Comparison of ENCODE assay signal across 9 cellular contexts in genomic region chrX:143788265-143788664, GRCh38.
DNase-seq lines count a peak whose midpoint lies in the region; ATAC-seq, FAIRE-seq and TF ChIP-seq lines count a peak whose summit lies in the region.
"Had no signal": no experiment of that assay in that cellular context is flagged by ENCODE, and none has a peak within 500 bp of the region (broad histone marks: within the 10 kb centered on the region; RNA-seq: fewer than 3 reads in every experiment).

No MANE protein-coding gene starts in this region.

- H3K9me3 Mint-ChIP-seq in H9: peaks cover 52 to 64% of the 10 kb centered on the region in 2 experiments

- H3K36me3 Mint-ChIP-seq in H9 (ENCODE audit: insufficient read depth in 1 of 3, low read depth in 3 of 3): peaks cover 0 to 2% (median 0%) of the 10 kb centered on the region in 3 experiments; a peak in 2 of 7 replicates
- H3K36me3 Mint-ChIP-seq: CD8-positive, alpha-beta memory T cell had no signal

- H3T11ph ChIP-seq in H9 (ENCODE audit: low read length): no peak overlapping the region

- no peaks in the 10 kb centered on the region for H3K27me3 ChIP-seq in H9 (ENCODE audit: insufficient read depth, low read length)
- no peaks in the 10 kb centered on the region for H3K27me3 ChIP-seq in OCI-LY1 (ENCODE audit: insufficient read depth, low read length)

- no peak overlapping the region for H2AFZ ChIP-seq in H9 (ENCODE audit: low read length)
- H2AFZ ChIP-seq in OCI-LY1 (ENCODE audit: low read length): no peak overlapping the region

- H3K79me2 ChIP-seq in H9 (ENCODE audit: insufficient read depth, low read length) (no peaks in the 10 kb centered on the region), OCI-LY1 (ENCODE audit: insufficient read depth, low read length) (no peaks in the 10 kb centered on the region)

- TF ChIP-seq POLR2A in A549 (IDR thresholded peaks at IDR 0.05; ENCODE audit: low read length): no peak
- no peak for TF ChIP-seq POLR2A in GM18505 (IDR thresholded peaks at IDR 0.05; ENCODE audit: borderline replicate concordance, extremely low read depth, insufficient read depth, insufficient read length)

- no peak for TF ChIP-seq EP300 in A549 (IDR thresholded peaks at IDR 0.05)

- CTCF ChIA-PET in A549 (lab: Yijun Ruan, JAX): no interaction called here

- no peak overlapping the region for H2BK15ac ChIP-seq in H9 (ENCODE audit: low read depth, low read length)

- no peaks in the 10 kb centered on the region for H3K9me2 ChIP-seq in OCI-LY1 (ENCODE audit: low read depth, low read length)

- no peak overlapping the region for H2BK12ac ChIP-seq in H9 (ENCODE audit: insufficient read length, low read depth, low read length)

- H3K9ac ChIP-seq in H9 (ENCODE audit: extremely low read depth, insufficient read length, low read length): no peak overlapping the region
- H3K9ac ChIP-seq in OCI-LY1 (ENCODE audit: low read length): no peak overlapping the region

- no peak overlapping the region for H2BK120ac ChIP-seq in H9 (ENCODE audit: low read depth, low read length, poor library complexity, severe bottlenecking)

- H4K8ac ChIP-seq in H9 (replicated peaks; ENCODE audit: insufficient read length, low read depth, low read length): no peak overlapping the region

- H3K27ac Mint-ChIP-seq in H9: no peak overlapping the region
- H3K27ac Mint-ChIP-seq: CD8-positive, alpha-beta memory T cell had no signal

- H2BK20ac ChIP-seq in H9 (ENCODE audit: low read depth, low read length, poor library complexity, severe bottlenecking): no peak overlapping the region

- H3K4me2 ChIP-seq in A549 (no peak overlapping the region), H9 (ENCODE audit: insufficient read depth, insufficient read length, low read length) (no peak overlapping the region), OCI-LY1 (ENCODE audit: low read length) (no peak overlapping the region)

- H3K23ac ChIP-seq in H9 (ENCODE audit: insufficient read length, low read depth, low read length): no peak overlapping the region

- no peaks in the 10 kb centered on the region; the same call in 1 of the 2 replicates for H3K27me3 Mint-ChIP-seq in H9 (ENCODE audit: low read depth)

- H3K14ac ChIP-seq in H9 (ENCODE audit: insufficient read depth, low read length): no peak overlapping the region

- H4K20me1 ChIP-seq in H9 (ENCODE audit: control insufficient read depth, insufficient read depth, insufficient read length) (no peaks in the 10 kb centered on the region), OCI-LY1 (ENCODE audit: insufficient read depth, low read length) (no peaks in the 10 kb centered on the region)

- H3K4ac ChIP-seq in H9 (ENCODE audit: low read depth, low read length): no peak overlapping the region

- H3K23me2 ChIP-seq in H9 (ENCODE audit: insufficient read length, low read depth, low read length, poor library complexity, severe bottlenecking): no peaks in the 10 kb centered on the region

- no peak overlapping the region for H3K18ac ChIP-seq in H9 (ENCODE audit: insufficient read length, low read depth, low read length)

- no peaks in the 10 kb centered on the region for H3K79me1 ChIP-seq in H9 (ENCODE audit: insufficient read depth, low read depth, low read length, poor library complexity, severe bottlenecking)

- TF ChIP-seq CTCF in A549 (IDR thresholded peaks at IDR 0.05): 0 out of 3 replicates have a peak, but pooled peaks have one; percentile 8
- peak; percentile 67 for TF ChIP-seq CTCF in H9 (conservative IDR thresholded peaks at IDR 0.05)
- peak; percentile 46; the same call in 1 of the 2 replicates for TF ChIP-seq CTCF in OCI-LY1 (IDR thresholded peaks at IDR 0.05; ENCODE audit: low read length)
- TF ChIP-seq CTCF in fibroblast of mammary gland (conservative IDR thresholded peaks at IDR 0.05; ENCODE audit: control insufficient read depth, insufficient read depth, low read depth, low read length): peak; percentile 58

- 7% methylated on average over 3 of the region's 3 CpGs for WGBS in A549 (ENCODE audit: missing lambda C conversion rate)
- WGBS in H9 (ENCODE audit: extremely low coverage, insufficient read length, low lambda C conversion rate): no CpG with 5 or more reads among the region's 3 CpGs

- H4K91ac ChIP-seq in H9 (ENCODE audit: insufficient read length, low read depth, low read length): no peak overlapping the region

- no peak overlapping the region for H3K27ac ChIP-seq in A549
- no peak overlapping the region for H3K27ac ChIP-seq in H9 (ENCODE audit: insufficient read length, low read depth, low read length)
- H3K27ac ChIP-seq in OCI-LY1 (ENCODE audit: low read depth, low read length, poor library complexity, severe bottlenecking): no peak overlapping the region

- no peak overlapping the region for H2AK5ac ChIP-seq in H9 (ENCODE audit: insufficient read length, low read length)

- ATAC-seq in A549 (no peak), HG03108 (IDR thresholded peaks at IDR 0.05; ENCODE audit: unreplicated experiment) (no peak), GM18505 (IDR thresholded peaks at IDR 0.05; ENCODE audit: unreplicated experiment) (no peak)

- 0 out of 5 replicates have a peak, but pooled peaks of 1 of the 2 experiments have one; percentile 9 for TF ChIP-seq RAD21 in A549 (conservative IDR thresholded peaks at IDR 0.05 in 1 of 2, IDR thresholded peaks at IDR 0.05 in 1 of 2)

- no peak overlapping the region for H3K56ac ChIP-seq in H9 (ENCODE audit: insufficient read length, low read depth, low read length)

- no peaks in the 10 kb centered on the region for H3K4me1 Mint-ChIP-seq in H9
- H3K4me1 Mint-ChIP-seq: CD8-positive, alpha-beta memory T cell had no signal

- H3K36me3 ChIP-seq in OCI-LY1 (ENCODE audit: insufficient read depth, low read length): no peaks in the 10 kb centered on the region

- H2BK5ac ChIP-seq in H9 (ENCODE audit: insufficient read length, low read length): no peak overlapping the region

- DNase-seq in A549 (ENCODE audit: low read depth in 1 of 2, low spot score in 1 of 2) (peak in 1 of 2 experiments; percentile 0), H9 (no peak), fibroblast of mammary gland (ENCODE audit: low read depth) (peak; percentile 46), putamen (ENCODE audit: low spot score) (no peak), activated gamma-delta T cell (lab: John Stamatoyannopoulos, UW) (no peak)
- DNase-seq: CD8-positive, alpha-beta memory T cell had no signal

- H3K4me3 ChIP-seq in A549: no peak overlapping the region
- no peak overlapping the region for H3K4me3 ChIP-seq in OCI-LY1 (ENCODE audit: low read depth, low read length, poor library complexity, severe bottlenecking)
- no peak overlapping the region for H3K4me3 ChIP-seq in fibroblast of mammary gland (ENCODE audit: control insufficient read depth, low read depth, low read length)

- no peak overlapping the region for H3K4me3 Mint-ChIP-seq in H9
- H3K4me3 Mint-ChIP-seq: CD8-positive, alpha-beta memory T cell had no signal

- no peaks in the 10 kb centered on the region for H3F3A ChIP-seq in OCI-LY1 (ENCODE audit: insufficient read depth, low read length)

- H3K4me1 ChIP-seq in A549 (no peaks in the 10 kb centered on the region), H9 (ENCODE audit: insufficient read depth, low read length) (no peaks in the 10 kb centered on the region), OCI-LY1 (ENCODE audit: insufficient read depth, low read length, severe bottlenecking) (no peaks in the 10 kb centered on the region)

- H3K9me3 ChIP-seq in A549 (no peaks in the 10 kb centered on the region), H9 (ENCODE audit: control insufficient read depth, low read depth, low read length) (peaks cover 12% of the 10 kb centered on the region), OCI-LY1 (ENCODE audit: low read length) (no peaks in the 10 kb centered on the region)

- POLR2A ChIA-PET in A549 (lab: Yijun Ruan, JAX): no interaction called here

- FAIRE-seq in A549 (lab: Jason Lieb, UNC): no peak

- no peak overlapping the region for H4K5ac ChIP-seq in H9 (ENCODE audit: insufficient read length, low read depth, low read length)

TF ChIP-seq in A549, 52 proteins besides CTCF, POLR2A, EP300 and RAD21 (continues in another document):
- no peak for TF ChIP-seq USF2 (IDR thresholded peaks at IDR 0.05)
- no peak for TF ChIP-seq HES2 (IDR thresholded peaks at IDR 0.05)
- no peak for TF ChIP-seq ATOH8 (CRISPR knock-in tag; IDR thresholded peaks at IDR 0.05; ENCODE audit: low read depth)
- no peak for TF ChIP-seq FOSB (CRISPR knock-in tag; IDR thresholded peaks at IDR 0.05)
- no peak for TF ChIP-seq PHF8 (IDR thresholded peaks at IDR 0.05; ENCODE audit: borderline replicate concordance, low read depth)
- no peak for TF ChIP-seq NPAS2 (CRISPR knock-in tag; IDR thresholded peaks at IDR 0.05; ENCODE audit: borderline replicate concordance)

Comparison
In these comparisons a context has a peak if more than half of its experiments do, and no peak if none do; other contexts are left out.
1. CTCF ChIP-seq: peak in every context shown above with its lines; median percentile 67 in H9; 58 in fibroblast of mammary gland; 46 in OCI-LY1; 8 in A549.